ENCODE assay signal across 19 cellular contexts in the genomic region with DNA sequence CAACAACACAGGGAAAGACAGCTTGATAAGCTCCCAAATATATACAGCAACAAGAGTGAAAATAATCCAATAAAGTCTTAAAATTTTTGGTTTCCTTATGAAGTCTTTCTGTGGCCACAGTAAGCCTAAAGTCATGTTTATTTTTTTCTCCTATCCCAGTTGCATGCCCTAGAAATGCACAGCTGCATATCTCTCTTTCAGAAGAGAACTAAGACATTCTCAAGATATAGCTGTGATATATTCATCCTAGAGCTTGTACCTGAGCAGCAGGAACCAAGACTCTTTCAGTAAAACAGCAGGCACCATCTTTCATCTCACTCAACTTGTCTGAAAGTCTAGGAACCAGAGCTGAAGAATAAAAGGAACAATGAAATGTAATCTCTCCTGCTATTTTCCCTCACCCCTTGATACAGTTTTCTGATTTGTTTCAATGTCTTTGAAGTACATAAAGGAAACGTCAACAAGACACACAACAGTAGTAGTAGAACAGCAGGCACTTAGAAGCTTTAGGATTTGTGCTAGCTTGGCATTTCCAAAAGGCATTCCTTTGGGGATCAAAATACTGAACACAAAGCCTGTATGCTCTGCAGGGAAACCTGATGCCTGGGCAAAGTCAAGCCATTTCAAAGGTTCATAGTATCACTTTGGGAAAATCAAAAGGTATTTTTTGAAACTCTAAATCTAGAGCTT.
A peak's percentile ranks its signal among the peaks of the same experiment; 100 is the strongest.
DNase-seq lines count a peak whose midpoint lies in the region; ATAC-seq, FAIRE-seq and TF ChIP-seq lines count a peak whose summit lies in the region.
"Had no signal": no experiment of that assay in that cellular context is flagged by ENCODE, and none has a peak within 500 bp of the region (broad histone marks: within the 10 kb centered on the region; RNA-seq: fewer than 3 reads in every experiment).

No MANE protein-coding gene starts in this region.

- H3K23ac ChIP-seq in H1 (ENCODE audit: insufficient read length) (no peak overlapping the region), neuronal stem cell (ENCODE audit: low read depth, low read length, poor library complexity) (no peak overlapping the region)

- H2AK5ac ChIP-seq in H1 (ENCODE audit: low read depth, low read length) = no peak overlapping the region
- no peak overlapping the region for H2AK5ac ChIP-seq in neuronal stem cell (ENCODE audit: low read depth, low read length)

- H3K4me1 ChIP-seq in HEK293 (ENCODE audit: control insufficient read depth, insufficient read depth, low read length) (no peaks in the 10 kb centered on the region), H1 (replicated peaks in 1 of 4; ENCODE audit: control insufficient read depth in 3 of 4, insufficient read depth in 4 of 4, low read length in 3 of 4) (peaks cover 0 to 6% (median 1%) of the 10 kb centered on the region in 4 experiments; a peak in 2 of 7 replicates), neuronal stem cell (ENCODE audit: control insufficient read depth in 2 of 2, insufficient read depth in 1 of 2, low read depth in 1 of 2, low read length in 2 of 2) (peaks cover 2% of the 10 kb centered on the region in 2 donors)

- no peak for TF ChIP-seq EP300 in H1 (IDR thresholded peaks at IDR 0.05; ENCODE audit: borderline replicate concordance in 1 of 2, low read depth in 2 of 2, low read length in 2 of 2)

- H3K27me3 ChIP-seq in H1 (replicated peaks in 1 of 4; ENCODE audit: control insufficient read depth in 3 of 4, extremely low read depth in 1 of 4, insufficient read depth in 3 of 4, low read length in 3 of 4) = no peaks in the 10 kb centered on the region
- H3K27me3 ChIP-seq in neuronal stem cell (ENCODE audit: control insufficient read depth in 3 of 3, insufficient read depth in 3 of 3, low read depth in 1 of 3, low read length in 3 of 3) = no peaks in the 10 kb centered on the region

- H3K14ac ChIP-seq in H1 (ENCODE audit: insufficient read length) (no peak overlapping the region), neuronal stem cell (ENCODE audit: low read length) (no peak overlapping the region)

- H3K9me3 ChIP-seq in HEK293 (ENCODE audit: control insufficient read depth, insufficient read depth, low read depth, low read length) = no peaks in the 10 kb centered on the region
- H3K9me3 ChIP-seq in H1 (ENCODE audit: insufficient read depth in 2 of 2, low read depth in 1 of 2, low read length in 1 of 2) = peaks cover 0 to 4% of the 10 kb centered on the region in 2 experiments; a peak in 1 of 4 replicates
- H3K9me3 ChIP-seq in neuronal stem cell (replicated peaks in 1 of 2; ENCODE audit: control insufficient read depth in 2 of 2, insufficient read depth in 1 of 2, low read depth in 1 of 2, low read length in 2 of 2) = peaks cover 3 to 6% of the 10 kb centered on the region in 2 donors

- no peak overlapping the region for H3K9ac ChIP-seq in H1 (replicated peaks in 1 of 4; ENCODE audit: extremely low read depth in 1 of 4, low read depth in 3 of 4, low read length in 3 of 4)
- no peak overlapping the region for H3K9ac ChIP-seq in neuronal stem cell (ENCODE audit: low read depth, low read length, poor library complexity)
- H3K9ac ChIP-seq: KMS-11 had no signal

- no peak overlapping the region for H2BK20ac ChIP-seq in H1 (ENCODE audit: low read length)

- peak; percentile 28 for FAIRE-seq in H1 (lab: Jason Lieb, UNC)

- no peak for TF ChIP-seq RAD21 in H1 (IDR thresholded peaks at IDR 0.05 in 1 of 2, conservative IDR thresholded peaks at IDR 0.05 in 1 of 2; ENCODE audit: low read depth in 2 of 2, low read length in 2 of 2)

- H4K91ac ChIP-seq in H1 (replicated peaks; ENCODE audit: insufficient read length, low read length) (no peak overlapping the region), neuronal stem cell (ENCODE audit: low read depth, low read length, poor library complexity) (no peak overlapping the region)

- H3K79me1 ChIP-seq in H1 (ENCODE audit: low read depth, low read length) = no peaks in the 10 kb centered on the region
- H3K79me1 ChIP-seq in neuronal stem cell (ENCODE audit: low read depth, low read length) = no peaks in the 10 kb centered on the region

- WGBS in H1 (ENCODE audit: extremely low coverage in 1 of 2, insufficient coverage in 1 of 2, insufficient read length in 1 of 2, insufficient replicate concordance in 2 of 2, low coverage in 1 of 2, low lambda C conversion rate in 2 of 2, missing lambda C conversion rate in 1 of 2), 2 experiments = 79% methylated on average over 1 of the region's 1 CpG; no CpG with 5 or more reads in 1 of the 2 experiments
- no CpG with 5 or more reads among the region's 1 CpG for WGBS in neuronal stem cell (ENCODE audit: extremely low coverage in 2 of 2, insufficient read length in 2 of 2, insufficient replicate concordance in 1 of 2), 2 donors

- H3K4ac ChIP-seq in H1 (replicated peaks; ENCODE audit: insufficient read length, low read depth, low read length) (no peak overlapping the region), neuronal stem cell (ENCODE audit: low read length) (no peak overlapping the region)

- H2BK15ac ChIP-seq in H1 (ENCODE audit: low read length) (no peak overlapping the region), neuronal stem cell (ENCODE audit: low read length) (no peak overlapping the region)

- TF ChIP-seq CTCF in HEK293 (tag by site-specific recombination; IDR thresholded peaks at IDR 0.05) = no peak
- no peak for TF ChIP-seq CTCF in H1 (IDR thresholded peaks at IDR 0.05; ENCODE audit: control extremely low read depth in 1 of 3, insufficient read depth in 1 of 3, low read depth in 1 of 3, low read length in 3 of 3)

- CTCF ChIA-PET in HEK293 (lab: Yijun Ruan, JAX) = no interaction called here
- CTCF ChIA-PET in H1 (lab: Charles Lee; ENCODE audit: partially characterized antibody) = interaction anchor here (0.9 kb wide), 3 partner anchors 9 to 40 kb away, joined by 3 to 4 read pairs (median 3); no protein-coding TSS in a partner anchor

- no peaks in the 10 kb centered on the region for H4K20me1 ChIP-seq in H1 (replicated peaks in 1 of 2; ENCODE audit: control insufficient read depth in 1 of 2, insufficient read depth in 2 of 2, low read length in 2 of 2)

- H3K27ac ChIP-seq in HEK293 (ENCODE audit: extremely low read depth, low read depth, low read length) (no peak overlapping the region), H1 (ENCODE audit: low read depth, low read length) (no peak overlapping the region), neuronal stem cell (replicated peaks; ENCODE audit: low read length) (no peak overlapping the region)
- H3K27ac ChIP-seq: C4-2B, KMS-11 had no signal

- no peak overlapping the region for H2BK12ac ChIP-seq in H1 (ENCODE audit: low read depth, low read length)
- no peak overlapping the region for H2BK12ac ChIP-seq in neuronal stem cell (ENCODE audit: low read length)

- no peak overlapping the region for H2BK5ac ChIP-seq in H1 (ENCODE audit: low read depth, low read length)
- H2BK5ac ChIP-seq in neuronal stem cell (ENCODE audit: low read length) = no peak overlapping the region

- H2BK120ac ChIP-seq in H1 (replicated peaks; ENCODE audit: low read depth, low read length) (no peak overlapping the region), neuronal stem cell (ENCODE audit: low read depth, low read length) (no peak overlapping the region)

- H3K4me2 ChIP-seq in H1 (ENCODE audit: insufficient read depth in 1 of 2, low read depth in 2 of 2, low read length in 2 of 2) (no peak overlapping the region), neuronal stem cell (ENCODE audit: insufficient read depth, low read length, poor library complexity, severe bottlenecking) (no peak overlapping the region)
- H3K4me2 ChIP-seq: KMS-11 had no signal

- no peak overlapping the region for H3K4me3 ChIP-seq in HEK293 (ENCODE audit: low read depth, low read length)
- no peak overlapping the region for H3K4me3 ChIP-seq in H1 (ENCODE audit: extremely low read depth in 1 of 4, insufficient read depth in 2 of 4, low read depth in 3 of 4, low read length in 4 of 4)
- no peak overlapping the region for H3K4me3 ChIP-seq in neuronal stem cell (ENCODE audit: low read length in 2 of 2)

- H4K8ac ChIP-seq in H1 (ENCODE audit: extremely low read depth, insufficient read depth, low read length) (no peak overlapping the region), neuronal stem cell (ENCODE audit: low read depth, low read length) (no peak overlapping the region)

- no peaks in the 10 kb centered on the region for H3K79me2 ChIP-seq in H1 (ENCODE audit: control insufficient read depth in 1 of 2, insufficient read depth in 2 of 2, low read length in 2 of 2)

- no peaks in the 10 kb centered on the region for H3K23me2 ChIP-seq in H1 (ENCODE audit: low read depth, low read length)

- DNase-seq in NCI-H69 (lab: John Stamatoyannopoulos, UW) = peak; percentile 22
- DNase-seq in H1 (ENCODE audit: low read depth in 1 of 2, low spot score in 2 of 2) = no peak
- DNase-seq in neuronal stem cell (ENCODE audit: low spot score) = peak; percentile 56
- no peak for DNase-seq in stimulated activated naive CD4-positive, alpha-beta T cell (lab: John Stamatoyannopoulos, UW)
- no peak for DNase-seq in MV-4-11 (lab: John Stamatoyannopoulos, UW)
- DNase-seq in NCI-H1694 treated with DMSO at 0.1 percent for 48 hours (lab: John Stamatoyannopoulos, UW) = no peak
- DNase-seq: AML-193, NCI-H1417, NCI-H187 treated with DMSO at 0.1 percent for 48 hours, NCI-H2171 treated with DMSO at 0.1 percent for 48 hours, NCI-H446 treated with DMSO at 0.1 percent for 48 hours, NCI-H748 treated with DMSO at 0.1 percent for 48 hours, PC-3, RPMI8226, SIG-M5 had no signal

- no peaks in the 10 kb centered on the region for H3K36me3 ChIP-seq in HEK293 (ENCODE audit: control insufficient read depth in 2 of 2, insufficient read depth in 1 of 2, low read length in 2 of 2)
- H3K36me3 ChIP-seq in H1 (ENCODE audit: control insufficient read depth in 2 of 4, insufficient read depth in 4 of 4, low read length in 3 of 4) = no peaks in the 10 kb centered on the region
- H3K36me3 ChIP-seq in neuronal stem cell (replicated peaks in 1 of 2; ENCODE audit: control insufficient read depth in 2 of 2, insufficient read depth in 2 of 2, low read length in 2 of 2) = no peaks in the 10 kb centered on the region

- POLR2A ChIA-PET in HEK293 (lab: Yijun Ruan, JAX) (no interaction called here), H1 (lab: Charles Lee; ENCODE audit: partially characterized antibody) (no interaction called here)

- no peak overlapping the region for H3K18ac ChIP-seq in H1 (ENCODE audit: extremely low read depth, low read length)
- H3K18ac ChIP-seq in neuronal stem cell (ENCODE audit: low read length) = no peak overlapping the region

- H4K5ac ChIP-seq in H1 (ENCODE audit: insufficient read length, low read depth, low read length) = no peak overlapping the region

- no peak overlapping the region for H3K56ac ChIP-seq in H1 (replicated peaks; ENCODE audit: insufficient read length, low read depth, low read length)

- no peak for ATAC-seq in GM21526 (IDR thresholded peaks at IDR 0.05; ENCODE audit: low FRiP score, unreplicated experiment)
- ATAC-seq: PC-3 had no signal

- no peak overlapping the region for H2AFZ ChIP-seq in H1 (ENCODE audit: low read length)
- H2AFZ ChIP-seq in neuronal stem cell (ENCODE audit: low read length) = peak overlapping the region; percentile 56

- TF ChIP-seq POLR2A in H1 (IDR thresholded peaks at IDR 0.05; ENCODE audit: control extremely low read depth in 1 of 2, low read depth in 2 of 2, low read length in 2 of 2) = no peak

TF ChIP-seq in H1, 55 proteins besides CTCF, POLR2A, EP300 and RAD21 (continues in another document):
- TF ChIP-seq GTF2F1 (IDR thresholded peaks at IDR 0.05; ENCODE audit: borderline replicate concordance, low read depth, low read length) = no peak
- TF ChIP-seq BACH1 (IDR thresholded peaks at IDR 0.05; ENCODE audit: low read length) = no peak

Comparison
In these comparisons a context has a peak if more than half of its experiments do, and no peak if none do; other contexts are left out.
1. DNase-seq: peak in NCI-H69 (single experiment) and neuronal stem cell (single experiment); none in H1 (0 of 2), stimulated activated naive CD4-positive, alpha-beta T cell (0 of 6), MV-4-11 (single experiment) and NCI-H1694 treated with DMSO at 0.1 percent for 48 hours (single experiment).